Comparison of ENCODE assay signal across 8 cellular contexts in genomic region chrX:107448625-107449468, GRCh38. TPM values are rescaled to one million over a fixed set of nuclear protein-coding genes. Genes with fewer than 3 reads are reported as not detected.
DNase-seq lines count a peak whose midpoint lies in the region; ATAC-seq and TF ChIP-seq lines count a peak whose summit lies in the region.

No MANE protein-coding gene starts in this region.

- H3K9me3 Mint-ChIP-seq in effector memory CD8-positive, alpha-beta T cell, result no peaks in the 10 kb centered on the region

- H3K4me3 Mint-ChIP-seq in effector memory CD8-positive, alpha-beta T cell, result peak overlapping the region; percentile 71 to 85

- ATAC-seq in effector memory CD8-positive, alpha-beta T cell (replicated peaks), result no peak
- ATAC-seq in HG03378 (IDR thresholded peaks at IDR 0.05; ENCODE audit: unreplicated experiment) (no peak), HG03135 (IDR thresholded peaks at IDR 0.05; ENCODE audit: unreplicated experiment) (no peak)

- H2AFZ ChIP-seq in osteoblast (ENCODE audit: low read length), result no peak overlapping the region

- peaks cover 73% of the 10 kb centered on the region for H3K27me3 ChIP-seq in osteoblast (ENCODE audit: insufficient read depth, low read length)

- H3K4me2 ChIP-seq in osteoblast (ENCODE audit: insufficient read depth, low read length), result peak overlapping the region; percentile 43

- no peaks in the 10 kb centered on the region for H3K9me3 ChIP-seq in osteoblast (ENCODE audit: low read depth, low read length)

- peak overlapping the region in 1 of 2 donors; percentile 77 for H3K27ac Mint-ChIP-seq in effector memory CD8-positive, alpha-beta T cell

- H3K4me1 ChIP-seq in osteoblast (ENCODE audit: insufficient read depth, low read length), result no peaks in the 10 kb centered on the region

- H3K36me3 Mint-ChIP-seq in effector memory CD8-positive, alpha-beta T cell (ENCODE audit: insufficient read depth), result peaks cover 17% of the 10 kb centered on the region

- no peaks in the 10 kb centered on the region for H4K20me1 ChIP-seq in osteoblast (ENCODE audit: insufficient read depth, low read length)

- DNase-seq in NCI-H748 (lab: John Stamatoyannopoulos, UW; ENCODE audit: unreplicated experiment), result peak; percentile 61
- no peak for DNase-seq in NCI-H748 treated with DMSO at 0.1 percent for 48 hours (lab: John Stamatoyannopoulos, UW)
- DNase-seq in NCI-H2227 treated with DMSO at 0.1 percent for 48 hours (lab: John Stamatoyannopoulos, UW), result peak; percentile 20
- DNase-seq in effector memory CD8-positive, alpha-beta T cell, result peak in 2 of 3 experiments; percentile 2 to 10
- DNase-seq in osteoblast (ENCODE audit: insufficient read length, low spot score, missing footprints), result peak; percentile 68
- no peak for DNase-seq in superior temporal gyrus (ENCODE audit: extremely low spot score)

- peaks cover 6% of the 10 kb centered on the region in 2 donors for H3K27me3 Mint-ChIP-seq in effector memory CD8-positive, alpha-beta T cell

- peaks cover 19 to 26% of the 10 kb centered on the region in 2 donors for H3K4me1 Mint-ChIP-seq in effector memory CD8-positive, alpha-beta T cell (ENCODE audit: low read depth in 2 of 2)

- no peak overlapping the region for H3K27ac ChIP-seq in osteoblast (ENCODE audit: low read depth, low read length)

- no peaks in the 10 kb centered on the region for H3K36me3 ChIP-seq in osteoblast (ENCODE audit: insufficient read depth, low read length)

- TF ChIP-seq CTCF in osteoblast (IDR thresholded peaks at IDR 0.05; ENCODE audit: extremely low read depth, low read depth, low read length), result no peak

- no peaks in the 10 kb centered on the region for H3K79me2 ChIP-seq in osteoblast (ENCODE audit: insufficient read depth, low read length)

- H3K4me3 ChIP-seq in osteoblast (ENCODE audit: insufficient read depth, low read length), result no peak overlapping the region

RNA-seq across cellular contexts. Expression of gene FRMPD3, which starts 0.6 kb away (rescaled TPM):
- total RNA-seq in osteoblast, result under 0.01 TPM in 2 replicates

Comparison
In these comparisons a context has a peak if more than half of its experiments do, and no peak if none do; other contexts are left out.
1. DNase-seq: peak in NCI-H748 (single experiment), NCI-H2227 treated with DMSO at 0.1 percent for 48 hours (single experiment), effector memory CD8-positive, alpha-beta T cell (2 of 3) and osteoblast (single experiment); none in NCI-H748 treated with DMSO at 0.1 percent for 48 hours (single experiment) and superior temporal gyrus (single experiment).